Comparison of ENCODE assay signal across 1 cellular context in genomic region chr3:9398715-9399708, GRCh38.
TF ChIP-seq lines count a peak whose summit lies in the region.

No MANE protein-coding gene starts in this region.

TF ChIP-seq in K562, 482 proteins besides CTCF, POLR2A, EP300 and RAD21 (continued from another document):
- TF ChIP-seq KAT7 (CRISPR knock-in tag; IDR thresholded peaks at IDR 0.05; ENCODE audit: borderline replicate concordance) (peak; percentile 14; the same call in 1 of the 2 replicates), ZNF212 (CRISPR knock-in tag; IDR thresholded peaks at IDR 0.05) (no peak), CEBPB (tag; IDR thresholded peaks at IDR 0.05) (peak; percentile 96), ZNF583 (CRISPR knock-in tag; IDR thresholded peaks at IDR 0.05) (no peak), MLLT1 (IDR thresholded peaks at IDR 0.05) (peak in 1 of 2 experiments; percentile 53; a peak in 3 of 4 replicates), ZNF133 (CRISPR knock-in tag; IDR thresholded peaks at IDR 0.05) (no peak), KHSRP (IDR thresholded peaks at IDR 0.05) (no peak), LARP7 (IDR thresholded peaks at IDR 0.05) (peak; percentile 22; the same call in 1 of the 2 replicates), ZNF586 (CRISPR knock-in tag; conservative IDR thresholded peaks at IDR 0.05) (no peak), ZNF316 (IDR thresholded peaks at IDR 0.05) (peak; percentile 78), NCOA6 (IDR thresholded peaks at IDR 0.05) (0 out of 2 replicates have a peak, but pooled peaks have one; percentile 19), ZEB2 (IDR thresholded peaks at IDR 0.05) (0 out of 2 replicates have a peak, but pooled peaks have one; percentile 13), SMARCA4 (IDR thresholded peaks at IDR 0.05) (peak; percentile 54; the same call in 1 of the 2 replicates), HDAC1 (IDR thresholded peaks at IDR 0.05) (0 out of 4 replicates have a peak, but pooled peaks of 1 of the 2 experiments have one; percentile 29), PTBP1 (IDR thresholded peaks at IDR 0.05; ENCODE audit: low read depth, low read length) (no peak), ARNT (IDR thresholded peaks at IDR 0.05) (no peak), ZBTB17 (CRISPR knock-in tag; IDR thresholded peaks at IDR 0.05) (no peak), NFE2 (IDR thresholded peaks at IDR 0.05; ENCODE audit: low read depth) (peak; percentile 89), MGA (IDR thresholded peaks at IDR 0.05) (peak; percentile 3; the same call in 1 of the 2 replicates), FOXA3 (CRISPR knock-in tag; conservative IDR thresholded peaks at IDR 0.05 in 1 of 2, IDR thresholded peaks at IDR 0.05 in 1 of 2) (peak in 1 of 2 experiments; percentile 74; a peak in 2 of 4 replicates), ARID1B (IDR thresholded peaks at IDR 0.05) (peak; percentile 19; the same call in 1 of the 2 replicates), EGR1 (conservative IDR thresholded peaks at IDR 0.05) (no peak), HOXB6 (CRISPR knock-in tag; IDR thresholded peaks at IDR 0.05; ENCODE audit: borderline replicate concordance) (no peak), NFIC (IDR thresholded peaks at IDR 0.05) (0 out of 2 replicates have a peak, but pooled peaks have one; percentile 9), ZC3H4 (CRISPR knock-in tag; IDR thresholded peaks at IDR 0.05; ENCODE audit: borderline replicate concordance) (no peak), HDAC3 (IDR thresholded peaks at IDR 0.05; ENCODE audit: borderline replicate concordance, partially characterized antibody) (peak; percentile 62)
- TF ChIP-seq, protein P1, sequence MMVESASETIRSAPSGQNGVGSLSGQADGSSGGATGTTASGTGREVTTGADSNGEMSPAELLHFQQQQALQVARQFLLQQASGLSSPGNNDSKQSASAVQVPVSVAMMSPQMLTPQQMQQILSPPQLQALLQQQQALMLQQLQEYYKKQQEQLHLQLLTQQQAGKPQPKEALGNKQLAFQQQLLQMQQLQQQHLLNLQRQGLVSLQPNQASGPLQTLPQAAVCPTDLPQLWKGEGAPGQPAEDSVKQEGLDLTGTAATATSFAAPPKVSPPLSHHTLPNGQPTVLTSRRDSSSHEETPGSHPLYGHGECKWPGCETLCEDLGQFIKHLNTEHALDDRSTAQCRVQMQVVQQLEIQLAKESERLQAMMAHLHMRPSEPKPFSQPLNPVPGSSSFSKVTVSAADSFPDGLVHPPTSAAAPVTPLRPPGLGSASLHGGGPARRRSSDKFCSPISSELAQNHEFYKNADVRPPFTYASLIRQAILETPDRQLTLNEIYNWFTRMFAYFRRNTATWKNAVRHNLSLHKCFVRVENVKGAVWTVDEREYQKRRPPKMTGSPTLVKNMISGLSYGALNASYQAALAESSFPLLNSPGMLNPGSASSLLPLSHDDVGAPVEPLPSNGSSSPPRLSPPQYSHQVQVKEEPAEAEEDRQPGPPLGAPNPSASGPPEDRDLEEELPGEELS (CRISPR knock-in tag; IDR thresholded peaks at IDR 0.05; ENCODE audit: borderline replicate concordance) = peak; percentile 41; the same call in 1 of the 2 replicates
- TF ChIP-seq, protein P2, sequence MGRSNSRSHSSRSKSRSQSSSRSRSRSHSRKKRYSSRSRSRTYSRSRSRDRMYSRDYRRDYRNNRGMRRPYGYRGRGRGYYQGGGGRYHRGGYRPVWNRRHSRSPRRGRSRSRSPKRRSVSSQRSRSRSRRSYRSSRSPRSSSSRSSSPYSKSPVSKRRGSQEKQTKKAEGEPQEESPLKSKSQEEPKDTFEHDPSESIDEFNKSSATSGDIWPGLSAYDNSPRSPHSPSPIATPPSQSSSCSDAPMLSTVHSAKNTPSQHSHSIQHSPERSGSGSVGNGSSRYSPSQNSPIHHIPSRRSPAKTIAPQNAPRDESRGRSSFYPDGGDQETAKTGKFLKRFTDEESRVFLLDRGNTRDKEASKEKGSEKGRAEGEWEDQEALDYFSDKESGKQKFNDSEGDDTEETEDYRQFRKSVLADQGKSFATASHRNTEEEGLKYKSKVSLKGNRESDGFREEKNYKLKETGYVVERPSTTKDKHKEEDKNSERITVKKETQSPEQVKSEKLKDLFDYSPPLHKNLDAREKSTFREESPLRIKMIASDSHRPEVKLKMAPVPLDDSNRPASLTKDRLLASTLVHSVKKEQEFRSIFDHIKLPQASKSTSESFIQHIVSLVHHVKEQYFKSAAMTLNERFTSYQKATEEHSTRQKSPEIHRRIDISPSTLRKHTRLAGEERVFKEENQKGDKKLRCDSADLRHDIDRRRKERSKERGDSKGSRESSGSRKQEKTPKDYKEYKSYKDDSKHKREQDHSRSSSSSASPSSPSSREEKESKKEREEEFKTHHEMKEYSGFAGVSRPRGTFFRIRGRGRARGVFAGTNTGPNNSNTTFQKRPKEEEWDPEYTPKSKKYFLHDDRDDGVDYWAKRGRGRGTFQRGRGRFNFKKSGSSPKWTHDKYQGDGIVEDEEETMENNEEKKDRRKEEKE (IDR thresholded peaks at IDR 0.05; ENCODE audit: borderline replicate concordance in 1 of 2, control insufficient read depth in 1 of 2, low read depth in 2 of 2, low read length in 1 of 2) = 0 out of 4 replicates have a peak, but pooled peaks of 1 of the 2 experiments have one; percentile 17
- TF ChIP-seq, protein P3, sequence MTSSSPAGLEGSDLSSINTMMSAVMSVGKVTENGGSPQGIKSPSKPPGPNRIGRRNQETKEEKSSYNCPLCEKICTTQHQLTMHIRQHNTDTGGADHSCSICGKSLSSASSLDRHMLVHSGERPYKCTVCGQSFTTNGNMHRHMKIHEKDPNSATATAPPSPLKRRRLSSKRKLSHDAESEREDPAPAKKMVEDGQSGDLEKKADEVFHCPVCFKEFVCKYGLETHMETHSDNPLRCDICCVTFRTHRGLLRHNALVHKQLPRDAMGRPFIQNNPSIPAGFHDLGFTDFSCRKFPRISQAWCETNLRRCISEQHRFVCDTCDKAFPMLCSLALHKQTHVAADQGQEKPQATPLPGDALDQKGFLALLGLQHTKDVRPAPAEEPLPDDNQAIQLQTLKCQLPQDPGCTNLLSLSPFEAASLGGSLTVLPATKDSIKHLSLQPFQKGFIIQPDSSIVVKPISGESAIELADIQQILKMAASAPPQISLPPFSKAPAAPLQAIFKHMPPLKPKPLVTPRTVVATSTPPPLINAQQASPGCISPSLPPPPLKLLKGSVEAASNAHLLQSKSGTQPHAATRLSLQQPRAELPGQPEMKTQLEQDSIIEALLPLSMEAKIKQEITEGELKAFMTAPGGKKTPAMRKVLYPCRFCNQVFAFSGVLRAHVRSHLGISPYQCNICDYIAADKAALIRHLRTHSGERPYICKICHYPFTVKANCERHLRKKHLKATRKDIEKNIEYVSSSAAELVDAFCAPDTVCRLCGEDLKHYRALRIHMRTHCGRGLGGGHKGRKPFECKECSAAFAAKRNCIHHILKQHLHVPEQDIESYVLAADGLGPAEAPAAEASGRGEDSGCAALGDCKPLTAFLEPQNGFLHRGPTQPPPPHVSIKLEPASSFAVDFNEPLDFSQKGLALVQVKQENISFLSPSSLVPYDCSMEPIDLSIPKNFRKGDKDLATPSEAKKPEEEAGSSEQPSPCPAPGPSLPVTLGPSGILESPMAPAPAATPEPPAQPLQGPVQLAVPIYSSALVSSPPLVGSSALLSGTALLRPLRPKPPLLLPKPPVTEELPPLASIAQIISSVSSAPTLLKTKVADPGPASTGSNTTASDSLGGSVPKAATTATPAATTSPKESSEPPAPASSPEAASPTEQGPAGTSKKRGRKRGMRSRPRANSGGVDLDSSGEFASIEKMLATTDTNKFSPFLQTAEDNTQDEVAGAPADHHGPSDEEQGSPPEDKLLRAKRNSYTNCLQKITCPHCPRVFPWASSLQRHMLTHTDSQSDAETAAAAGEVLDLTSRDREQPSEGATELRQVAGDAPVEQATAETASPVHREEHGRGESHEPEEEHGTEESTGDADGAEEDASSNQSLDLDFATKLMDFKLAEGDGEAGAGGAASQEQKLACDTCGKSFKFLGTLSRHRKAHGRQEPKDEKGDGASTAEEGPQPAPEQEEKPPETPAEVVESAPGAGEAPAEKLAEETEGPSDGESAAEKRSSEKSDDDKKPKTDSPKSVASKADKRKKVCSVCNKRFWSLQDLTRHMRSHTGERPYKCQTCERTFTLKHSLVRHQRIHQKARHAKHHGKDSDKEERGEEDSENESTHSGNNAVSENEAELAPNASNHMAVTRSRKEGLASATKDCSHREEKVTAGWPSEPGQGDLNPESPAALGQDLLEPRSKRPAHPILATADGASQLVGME (CRISPR knock-in tag; IDR thresholded peaks at IDR 0.05) = no peak
